Comparison of ENCODE assay signal across 23 cellular contexts in the genomic region with DNA sequence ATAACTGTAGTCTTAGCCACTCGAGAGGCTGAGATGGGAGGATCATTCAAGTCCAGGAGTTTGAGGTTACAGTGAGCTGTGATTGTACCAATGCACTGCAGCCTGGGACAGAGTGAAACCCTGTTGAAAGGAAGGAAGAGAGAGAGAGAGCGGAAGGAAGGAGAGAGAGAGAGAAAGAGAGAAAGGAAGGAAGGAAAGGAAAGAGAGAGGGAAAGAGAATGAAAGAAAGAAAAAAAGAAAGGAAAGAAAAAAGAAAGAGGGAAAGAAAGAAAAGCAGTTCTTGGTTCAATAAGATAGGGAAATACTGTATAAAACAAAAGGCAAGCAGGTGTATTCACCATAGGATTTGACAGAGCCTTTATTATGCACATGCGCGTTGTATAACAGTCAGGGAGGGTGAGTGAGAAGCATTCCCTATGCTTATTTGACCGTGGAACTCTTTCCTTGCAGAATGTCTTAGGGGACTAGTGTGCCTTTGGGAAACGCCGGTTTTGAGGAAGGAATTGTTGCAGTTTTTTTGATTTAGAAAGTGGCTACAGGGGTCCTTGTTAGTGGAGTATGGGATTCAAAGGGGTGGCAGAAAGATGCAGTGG. TPM values are rescaled to one million over a fixed set of nuclear protein-coding genes. Genes with fewer than 3 reads are reported as not detected.
A peak's percentile ranks its signal among the peaks of the same experiment; 100 is the strongest.
DNase-seq lines count a peak whose midpoint lies in the region; ATAC-seq and TF ChIP-seq lines count a peak whose summit lies in the region.
"Had no signal": no experiment of that assay in that cellular context is flagged by ENCODE, and none has a peak within 500 bp of the region (broad histone marks: within the 10 kb centered on the region; RNA-seq: fewer than 3 reads in every experiment).

No MANE protein-coding gene starts in this region.

- peak overlapping the region; percentile 14; the same call in 1 of the 2 replicates for H3K27ac Mint-ChIP-seq in HFFc6
- no peak overlapping the region for H3K27ac Mint-ChIP-seq in stimulated activated naive B cell treated with anti-CD40 and anti-IgM and Interleukin-4, amounts not matched to agents 10 μg/mL and 1 μg/mL and 100 μg/mL, for 72 hours
- H3K27ac Mint-ChIP-seq: CD4-positive, alpha-beta memory T cell; GM23338 had no signal

- peaks cover 56% of the 10 kb centered on the region for H3K36me3 Mint-ChIP-seq in HFFc6 (ENCODE audit: low read depth)
- peaks cover 34 to 35% of the 10 kb centered on the region in 2 donors for H3K36me3 Mint-ChIP-seq in stimulated activated naive B cell treated with anti-CD40 and anti-IgM and Interleukin-4, amounts not matched to agents 10 μg/mL and 1 μg/mL and 100 μg/mL, for 72 hours

- no peak for DNase-seq in HFFc6
- DNase-seq in ascending aorta (ENCODE audit: low spot score in 2 of 2): no peak
- no peak for DNase-seq in sigmoid colon
- no peak for DNase-seq in vagina (ENCODE audit: extremely low spot score in 2 of 2)
- DNase-seq in germinal center (ENCODE audit: low spot score): no peak
- no peak for DNase-seq in stimulated activated naive B cell treated with anti-CD40 and anti-IgM and Interleukin-4, amounts not matched to agents 10 μg/mL and 1 μg/mL and 100 μg/mL, for 72 hours
- no peak for DNase-seq in RPMI8226
- DNase-seq: CD4-positive, alpha-beta memory T cell; DMS153; HCEC 1CT; Kasumi-1; MG63; NCI-H1417; NCI-H1694 treated with DMSO at 0.1 percent for 48 hours; NCI-H2081 treated with DMSO at 0.1 percent for 48 hours; NCI-H2171 treated with DMSO at 0.1 percent for 48 hours; NCI-H524 treated with DMSO at 0.1 percent for 48 hours; NCI-H82 had no signal

- no peaks in the 10 kb centered on the region for H3K9me3 Mint-ChIP-seq in HFFc6
- no peaks in the 10 kb centered on the region for H3K9me3 Mint-ChIP-seq in stimulated activated naive B cell treated with anti-CD40 and anti-IgM and Interleukin-4, amounts not matched to agents 10 μg/mL and 1 μg/mL and 100 μg/mL, for 72 hours
- H3K9me3 Mint-ChIP-seq: CD4-positive, alpha-beta memory T cell; GM23338 had no signal

- H3K27me3 ChIP-seq in ascending aorta (no peaks in the 10 kb centered on the region), sigmoid colon (no peaks in the 10 kb centered on the region), vagina (no peaks in the 10 kb centered on the region)
- H3K27me3 ChIP-seq: BLaER1, MG63, Peyer's patch, SJSA1 had no signal

- H3K9me3 ChIP-seq in ascending aorta (no peaks in the 10 kb centered on the region), sigmoid colon (no peaks in the 10 kb centered on the region), vagina (no peaks in the 10 kb centered on the region)
- H3K9me3 ChIP-seq: BLaER1, MG63, Peyer's patch, SJSA1 had no signal

- TF ChIP-seq POLR2A in sigmoid colon (IDR thresholded peaks at IDR 0.05) (no peak), vagina (IDR thresholded peaks at IDR 0.05) (no peak)

- H3K4me1 ChIP-seq in ascending aorta (peaks cover 0 to 16% of the 10 kb centered on the region in 2 donors), sigmoid colon (peaks cover 0 to 62% (median 21%) of the 10 kb centered on the region in 4 donors), vagina (peaks cover 29% of the 10 kb centered on the region)
- H3K4me1 ChIP-seq: SJSA1 had no signal

- TF ChIP-seq CTCF in HFFc6 (IDR thresholded peaks at IDR 0.05) (no peak), ascending aorta (IDR thresholded peaks at IDR 0.05) (no peak), sigmoid colon (IDR thresholded peaks at IDR 0.05) (no peak), vagina (IDR thresholded peaks at IDR 0.05) (no peak)

- peaks cover 8% of the 10 kb centered on the region for H3K27me3 Mint-ChIP-seq in HFFc6 (ENCODE audit: insufficient read depth)
- no peaks in the 10 kb centered on the region for H3K27me3 Mint-ChIP-seq in stimulated activated naive B cell treated with anti-CD40 and anti-IgM and Interleukin-4, amounts not matched to agents 10 μg/mL and 1 μg/mL and 100 μg/mL, for 72 hours
- H3K27me3 Mint-ChIP-seq: CD4-positive, alpha-beta memory T cell had no signal

- H3K27ac ChIP-seq in ascending aorta (peak overlapping the region; percentile 9 to 50), sigmoid colon (peak overlapping the region; percentile 48 to 99 (median 74)), vagina (peak overlapping the region; percentile 46)
- H3K27ac ChIP-seq: BLaER1, Peyer's patch, SJSA1 had no signal

- H3K4me3 Mint-ChIP-seq in HFFc6: no peak overlapping the region
- no peak overlapping the region for H3K4me3 Mint-ChIP-seq in stimulated activated naive B cell treated with anti-CD40 and anti-IgM and Interleukin-4, amounts not matched to agents 10 μg/mL and 1 μg/mL and 100 μg/mL, for 72 hours
- H3K4me3 Mint-ChIP-seq: CD4-positive, alpha-beta memory T cell; GM23338 had no signal

- ATAC-seq in stimulated activated naive B cell treated with anti-CD40 and anti-IgM and Interleukin-4, amounts not matched to agents 10 μg/mL and 1 μg/mL and 100 μg/mL, for 72 hours (replicated peaks): no peak
- ATAC-seq: GM23338, Right ventricle myocardium inferior had no signal

- intact Hi-C loops in ascending aorta (cut with DNase I) (loop anchor here (10.0 kb wide), 1 partner anchor 175 kb away; no protein-coding TSS in a partner anchor), sigmoid colon (cut with DNase I) (no loop called here), vagina (cut with DNase I) (loop anchor here (5.0 kb wide), 1 partner anchor 93 kb away; no protein-coding TSS in a partner anchor)

- H3K4me1 Mint-ChIP-seq in HFFc6 (ENCODE audit: low read depth): no peaks in the 10 kb centered on the region
- no peaks in the 10 kb centered on the region for H3K4me1 Mint-ChIP-seq in stimulated activated naive B cell treated with anti-CD40 and anti-IgM and Interleukin-4, amounts not matched to agents 10 μg/mL and 1 μg/mL and 100 μg/mL, for 72 hours
- H3K4me1 Mint-ChIP-seq: CD4-positive, alpha-beta memory T cell had no signal

- 82 to 83% methylated on average over 7 of the region's 7 CpGs for WGBS in sigmoid colon, 2 donors

- no peak for TF ChIP-seq EP300 in sigmoid colon (IDR thresholded peaks at IDR 0.05)

- no peak overlapping the region for H3K4me3 ChIP-seq in ascending aorta
- no peak overlapping the region for H3K4me3 ChIP-seq in sigmoid colon
- H3K4me3 ChIP-seq in vagina: no peak overlapping the region
- H3K4me3 ChIP-seq: BLaER1, GM23338, MG63, Peyer's patch, SJSA1 had no signal

- H3K36me3 ChIP-seq in ascending aorta (peaks cover 91 to 97% of the 10 kb centered on the region in 2 donors), sigmoid colon (peaks cover 42 to 100% (median 88%) of the 10 kb centered on the region in 4 donors), vagina (peaks cover 0 to 97% of the 10 kb centered on the region in 2 donors)

RNA-seq across cellular contexts. Expression of a gene that starts 42.0 kb away (rescaled TPM):
- total RNA-seq in HFFc6 (2021; fragmentation: NEBNext Ultra II Directional; extraction: Animal tissue kit (Norgen Biotek cat#: 25700)): 100 to 1,000 TPM; 288 to 394 (median 318) TPM
- total RNA-seq in ascending aorta (3,012 TPM), sigmoid colon (1,000 to 10,000 TPM; 1,610 to 2,826 (median 1,919) TPM), vagina (2,053 TPM)
- polyA plus RNA-seq in sigmoid colon: 100 to 1,000 TPM; 333 to 617 (median 497) TPM
